Comparison of ENCODE assay signal across 8 cellular contexts in the genomic region with DNA sequence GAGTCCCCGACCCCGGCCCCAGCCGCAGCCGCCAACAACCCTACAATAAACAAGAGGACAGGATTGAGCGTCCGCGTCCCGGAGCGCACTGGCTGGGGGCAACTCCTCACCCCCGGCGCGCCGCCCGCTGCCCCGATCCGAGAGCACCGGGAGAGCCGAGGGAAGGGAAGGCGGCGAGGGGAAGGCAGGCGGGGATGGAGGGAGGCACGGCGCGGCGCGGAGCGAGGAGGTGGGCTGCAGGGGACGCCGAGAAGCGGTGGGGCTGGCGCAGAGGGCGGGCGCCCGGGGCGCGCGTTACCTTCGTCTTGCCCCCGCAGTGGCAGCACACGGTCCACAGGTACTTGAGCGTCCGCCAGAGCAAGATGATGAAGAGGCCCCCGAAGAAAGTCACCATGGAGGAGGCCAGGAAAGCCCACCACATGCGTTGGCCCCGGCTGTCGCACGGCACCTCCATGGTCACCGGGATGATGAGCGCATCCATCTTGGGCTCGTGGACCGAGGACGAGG. TPM values are rescaled to one million over a fixed set of nuclear protein-coding genes. Genes with fewer than 3 reads are reported as not detected.
DNase-seq lines count a peak whose midpoint lies in the region; ATAC-seq lines count a peak whose summit lies in the region.

No MANE protein-coding gene starts in this region.

- intact Hi-C loops in activated T-helper 2 cell treated with anti-CD3 and anti-CD28 coated beads, Interferon-gamma antibody, Interleukin-2, Interleukin-4, amounts not matched to agents 10 μg/mL and 5 μg/mL and 100 μg/mL, durations not matched to agents 14 hours and 24 hours and 36 hours (cut with micrococcal nuclease) = no loop called here

- H3K4me1 Mint-ChIP-seq in activated T-helper 2 cell treated with anti-CD3 and anti-CD28 coated beads, Interferon-gamma antibody, Interleukin-2, Interleukin-4, amounts not matched to agents 10 μg/mL and 5 μg/mL and 100 μg/mL, durations not matched to agents 14 hours and 24 hours and 36 hours (ENCODE audit: low read depth) = peaks cover 2% of the 10 kb centered on the region
- H3K4me1 Mint-ChIP-seq in stimulated activated naive B cell treated with anti-CD40 and anti-IgM and Interleukin-4, amounts not matched to agents 10 μg/mL and 1 μg/mL and 100 μg/mL, for 72 hours = peaks cover 14 to 24% of the 10 kb centered on the region in 2 donors

- H3K4me3 Mint-ChIP-seq in activated T-helper 2 cell treated with anti-CD3 and anti-CD28 coated beads, Interferon-gamma antibody, Interleukin-2, Interleukin-4, amounts not matched to agents 10 μg/mL and 5 μg/mL and 100 μg/mL, durations not matched to agents 14 hours and 24 hours and 36 hours (ENCODE audit: low read depth) = peak overlapping the region; percentile 18
- peak overlapping the region; percentile 82 to 89 for H3K4me3 Mint-ChIP-seq in stimulated activated naive B cell treated with anti-CD40 and anti-IgM and Interleukin-4, amounts not matched to agents 10 μg/mL and 1 μg/mL and 100 μg/mL, for 72 hours

- H3K9me3 Mint-ChIP-seq in activated T-helper 2 cell treated with anti-CD3 and anti-CD28 coated beads, Interferon-gamma antibody, Interleukin-2, Interleukin-4, amounts not matched to agents 10 μg/mL and 5 μg/mL and 100 μg/mL, durations not matched to agents 14 hours and 24 hours and 36 hours = no peaks in the 10 kb centered on the region
- H3K9me3 Mint-ChIP-seq in stimulated activated naive B cell treated with anti-CD40 and anti-IgM and Interleukin-4, amounts not matched to agents 10 μg/mL and 1 μg/mL and 100 μg/mL, for 72 hours = no peaks in the 10 kb centered on the region

- H3K27me3 Mint-ChIP-seq in activated T-helper 2 cell treated with anti-CD3 and anti-CD28 coated beads, Interferon-gamma antibody, Interleukin-2, Interleukin-4, amounts not matched to agents 10 μg/mL and 5 μg/mL and 100 μg/mL, durations not matched to agents 14 hours and 24 hours and 36 hours (ENCODE audit: low read depth) = peaks cover 68% of the 10 kb centered on the region
- H3K27me3 Mint-ChIP-seq in stimulated activated naive B cell treated with anti-CD40 and anti-IgM and Interleukin-4, amounts not matched to agents 10 μg/mL and 1 μg/mL and 100 μg/mL, for 72 hours = peaks cover 78 to 83% of the 10 kb centered on the region in 2 donors

- ATAC-seq in stimulated activated naive B cell treated with anti-CD40 and anti-IgM and Interleukin-4, amounts not matched to agents 10 μg/mL and 1 μg/mL and 100 μg/mL, for 72 hours (replicated peaks) = no peak

- H3K4me3 ChIP-seq in iPS-11a (ENCODE audit: low read depth, low read length) = peak overlapping the region; percentile 75

- no peaks in the 10 kb centered on the region for H3K36me3 Mint-ChIP-seq in activated T-helper 2 cell treated with anti-CD3 and anti-CD28 coated beads, Interferon-gamma antibody, Interleukin-2, Interleukin-4, amounts not matched to agents 10 μg/mL and 5 μg/mL and 100 μg/mL, durations not matched to agents 14 hours and 24 hours and 36 hours (ENCODE audit: low read depth)
- no peaks in the 10 kb centered on the region for H3K36me3 Mint-ChIP-seq in stimulated activated naive B cell treated with anti-CD40 and anti-IgM and Interleukin-4, amounts not matched to agents 10 μg/mL and 1 μg/mL and 100 μg/mL, for 72 hours

- peak; percentile 20 for DNase-seq in NCI-H1092 (lab: John Stamatoyannopoulos, UW)
- DNase-seq in NCI-H1092 treated with DMSO at 0.1 percent for 48 hours (lab: John Stamatoyannopoulos, UW) = no peak
- DNase-seq in activated T-helper 2 cell treated with anti-CD3 and anti-CD28 coated beads, Interferon-gamma antibody, Interleukin-2, Interleukin-4, amounts not matched to agents 10 μg/mL and 5 μg/mL and 100 μg/mL, durations not matched to agents 14 hours and 24 hours and 36 hours (ENCODE audit: low spot score) = no peak
- DNase-seq in stimulated activated naive B cell treated with anti-CD40 and anti-IgM and Interleukin-4, amounts not matched to agents 10 μg/mL and 1 μg/mL and 100 μg/mL, for 72 hours = no peak
- DNase-seq in middle frontal gyrus (ENCODE audit: extremely low spot score, low spot score) = no peak
- no peak for DNase-seq in NOMO-1 (lab: John Stamatoyannopoulos, UW; ENCODE audit: unreplicated experiment in 2 of 2)
- no peak for DNase-seq in DMS153 (lab: John Stamatoyannopoulos, UW)

- H3K27ac Mint-ChIP-seq in activated T-helper 2 cell treated with anti-CD3 and anti-CD28 coated beads, Interferon-gamma antibody, Interleukin-2, Interleukin-4, amounts not matched to agents 10 μg/mL and 5 μg/mL and 100 μg/mL, durations not matched to agents 14 hours and 24 hours and 36 hours = no peak overlapping the region
- no peak overlapping the region for H3K27ac Mint-ChIP-seq in stimulated activated naive B cell treated with anti-CD40 and anti-IgM and Interleukin-4, amounts not matched to agents 10 μg/mL and 1 μg/mL and 100 μg/mL, for 72 hours

RNA-seq across cellular contexts. Expression of a gene that starts 0.6 kb away (rescaled TPM):
- total RNA-seq in activated T-helper 2 cell treated with anti-CD3 and anti-CD28 coated beads, Interferon-gamma antibody, Interleukin-2, Interleukin-4, amounts not matched to agents 10 μg/mL and 5 μg/mL and 100 μg/mL, durations not matched to agents 14 hours and 24 hours and 36 hours = 0.14 and 0.21 TPM in 2 replicates
